In genomic region chr19:3986260-3987041, GRCh38 we compare ENCODE assay signal across 7 cellular contexts. TPM values are rescaled to one million over a fixed set of nuclear protein-coding genes. Genes with fewer than 3 reads are reported as not detected.
DNase-seq lines count a peak whose midpoint lies in the region; ATAC-seq, FAIRE-seq and TF ChIP-seq lines count a peak whose summit lies in the region.

No MANE protein-coding gene starts in this region.

- peak overlapping the region; percentile 76 for H2AFZ ChIP-seq in GM12878 (ENCODE audit: control insufficient read depth, low read depth, low read length)

- peak overlapping the region; percentile 64 for H3K27ac ChIP-seq in GM12878 (ENCODE audit: control insufficient read depth, insufficient read depth)

- SMC1A ChIA-PET in GM12878 (lab: Charles Lee; ENCODE audit: uncharacterized antibody, unreplicated experiment) = interaction anchor here (1.0 to 1.8 kb wide), 13 partner anchors 10 to 225 kb away, joined by 3 to 9 read pairs (median 5); partner anchors contain the start of genes APBA3 and DAPK3

- H3K4me1 ChIP-seq in GM12878 (ENCODE audit: control insufficient read depth, insufficient read depth, low read length) = peaks cover 21% of the 10 kb centered on the region

- peak; percentile 79 for TF ChIP-seq RAD21 in GM12878 (IDR thresholded peaks at IDR 0.05; ENCODE audit: insufficient read depth, low read depth, low read length)

- no peaks in the 10 kb centered on the region for H3K27me3 ChIP-seq in GM12878 (replicated peaks in 1 of 2; ENCODE audit: control insufficient read depth in 2 of 2, insufficient read depth in 2 of 2, low read length in 1 of 2)

- ATAC-seq in GM12878 (peak; percentile 57), GM19463 (IDR thresholded peaks at IDR 0.05; ENCODE audit: unreplicated experiment) (no peak)

- peak; percentile 77 for FAIRE-seq in GM12878 (lab: Jason Lieb, UNC)

- DNase-seq in GM10248 (ENCODE audit: extremely low spot score) (peak; percentile 51), NCI-H1105 treated with DMSO at 0.1 percent for 48 hours (lab: John Stamatoyannopoulos, UW) (peak; percentile 83), SK-MEL-5 (ENCODE audit: low read depth, low spot score) (peak; percentile 79), GM12878 (ENCODE audit: low read depth, low spot score) (peak; percentile 56), hypothalamus (lab: John Stamatoyannopoulos, UW) (peak in 28 of 51 donors; percentile 6 to 82 (median 43)), retinal pigment epithelial cell (ENCODE audit: low read depth) (no peak)

- POLR2A ChIA-PET in GM10248 (lab: Yijun Ruan, JAX) = interaction anchor here (2.3 kb wide), 1 partner anchor 11 kb away, joined by 13 read pairs; no protein-coding TSS in a partner anchor
- POLR2A ChIA-PET in GM12878 (lab: Charles Lee) = interaction anchor here (0.8 to 2.0 kb wide), 10 partner anchors 15 to 246 kb away, joined by 3 to 12 read pairs (median 6); partner anchors contain the start of genes CREB3L3 and DAPK3

- TF ChIP-seq EP300 in GM12878 (IDR thresholded peaks at IDR 0.05; ENCODE audit: borderline replicate concordance in 1 of 2, control insufficient read depth in 1 of 2, low read depth in 2 of 2, low read length in 2 of 2) = peak; percentile 4 to 38; a peak in 1 of 4 replicates

- peak overlapping the region; percentile 97 for H3K4me3 ChIP-seq in GM12878
- peak overlapping the region; percentile 100 for H3K4me3 ChIP-seq in retinal pigment epithelial cell (ENCODE audit: low read length)

- RAD21 ChIA-PET in GM12878 (lab: Charles Lee; ENCODE audit: unreplicated experiment) = interaction anchor here (0.6 to 1.6 kb wide), 10 partner anchors 9 to 802 kb away, joined by 3 to 13 read pairs (median 4); partner anchors contain the start of gene DAPK3

- intact Hi-C loops in GM12878 (cut with micrococcal nuclease; ENCODE audit: unreplicated experiment) = loop anchor here (1.0 to 5.0 kb wide), 6 partner anchors 81 to 416 kb away; partner anchors contain the start of genes CHAF1A, MAP2K2, SH3GL1 and ZBTB7A

- peaks cover 40% of the 10 kb centered on the region for H3K79me2 ChIP-seq in GM12878 (ENCODE audit: control insufficient read depth, insufficient read depth, low read length)

- peak overlapping the region; percentile 99 for H3K4me2 ChIP-seq in GM12878 (ENCODE audit: control insufficient read depth, insufficient read depth)

- H3K9ac ChIP-seq in GM12878 (ENCODE audit: control insufficient read depth, insufficient read depth, low read length) = peak overlapping the region; percentile 60; the same call in 1 of the 2 replicates

- H4K20me1 ChIP-seq in GM12878 (ENCODE audit: control insufficient read depth, insufficient read depth) = peaks cover 25% of the 10 kb centered on the region

- CTCF ChIA-PET in GM10248 (lab: Yijun Ruan, JAX) (interaction anchor here (1.1 to 1.7 kb wide), 10 partner anchors 15 to 216 kb away, joined by 3 to 17 read pairs (median 4); partner anchors contain the start of gene DAPK3), GM12878 (lab: Yijun Ruan, JAX) (interaction anchor here (0.8 to 4.8 kb wide), 18 partner anchors 14 to 243 kb away, joined by 3 to 66 read pairs (median 6); partner anchors contain the start of genes CREB3L3, DAPK3, EBI3 and MRPL54)

- no TSS peak for BruUV-seq in GM12878 (replicated peaks; lab: Mats Ljungman, UMichigan)

- 2% methylated on average over 21 of the region's 21 CpGs for WGBS in GM12878 (ENCODE audit: insufficient coverage, insufficient replicate concordance, low lambda C conversion rate, missing lambda C conversion rate)

- in situ Hi-C loops in SK-MEL-5 (cut with HindIII; ENCODE audit: low pct_unique_long_range_greater_than_20kb, low sequenced_read_pairs) (loop anchor here (25.0 kb wide), 1 partner anchor 226 kb away; no protein-coding TSS in a partner anchor), GM12878 (cut with MboI) (loop anchor here (5.0 kb wide), 1 partner anchor 196 kb away; the partner anchor contains the start of genes ANKRD24 and SIRT6)

- no peak for TF ChIP-seq POLR2A in GM12878 (IDR thresholded peaks at IDR 0.05; ENCODE audit: low read depth, low read length)

- no peaks in the 10 kb centered on the region for H3K9me3 ChIP-seq in GM12878 (replicated peaks; ENCODE audit: control insufficient read depth, insufficient read depth, low read length)

- peaks cover 24 to 27% of the 10 kb centered on the region in 2 experiments for H3K36me3 ChIP-seq in GM12878 (ENCODE audit: control insufficient read depth in 2 of 2, insufficient read depth in 2 of 2, low read length in 1 of 2)

- TF ChIP-seq CTCF in GM10248 (IDR thresholded peaks at IDR 0.05; ENCODE audit: control extremely low read depth, extremely low read depth, low read depth, missing control alignments) (peak; percentile 68), GM12878 (IDR thresholded peaks at IDR 0.05 in 2 of 3, conservative IDR thresholded peaks at IDR 0.05 in 1 of 3; ENCODE audit: control insufficient read depth in 2 of 3, extremely low read depth in 1 of 3, insufficient read depth in 1 of 3, low read depth in 3 of 3, low read length in 3 of 3) (peak; percentile 45 to 85 (median 69); a peak in 5 of 6 replicates), retinal pigment epithelial cell (conservative IDR thresholded peaks at IDR 0.05; ENCODE audit: low read depth, low read length) (peak; percentile 63)

RNA-seq across cellular contexts. Expression of gene EEF2, which starts 1.2 kb away (rescaled TPM):
- 1,726 and 1,742 TPM in 2 replicates for total RNA-seq in SK-MEL-5 (2014; rRNA removed; shearing (Covaris generic))
- polyA plus RNA-seq in SK-MEL-5 (2015; cell fraction: cytosol; rRNA removed) = 1,706 and 2,105 TPM in 2 replicates
- polyA plus RNA-seq in SK-MEL-5 (2015; cell fraction: nucleus; rRNA removed) = 424 and 489 TPM in 2 replicates
- 428 and 477 TPM in 2 replicates for total RNA-seq in GM12878 (2013; cell fraction: nucleolus; rRNA removed)
- total RNA-seq in GM12878 (2014; rRNA removed) (2,013 and 2,296 TPM in 2 replicates), GM12878 (2014; rRNA removed; fragmentation: Illumina TruSeq; extraction: Trizol) (1,954 and 2,053 TPM in 2 replicates), GM12878 (2021) (3,487 and 3,491 TPM in 2 replicates)
- polyA plus RNA-seq in GM12878 (2011; ENCODE audit: low read depth) = 2,021 TPM
- polyA plus RNA-seq in GM12878 (2011; rRNA removed) (1,026 and 1,259 TPM in 2 replicates), GM12878 (2014; fragmentation: Illumina TruSeq; extraction: Trizol) (1,630 and 2,440 TPM in 2 replicates), GM12878 (2014; fragmentation: Nextera tagmentation; extraction: Ambion mirVana) (100 to 1,000 TPM; 513 to 937 TPM), GM12878 (2014; rRNA removed) (1,584 and 1,859 TPM in 2 replicates), GM12878 (2016; fragmentation: Nextera tagmentation; extraction: Ambion mirVana) (100 to 1,000 TPM; 280 to 285 TPM)
- 1,261 and 1,791 TPM in 2 replicates for polyA plus RNA-seq in GM12878 (2011; cell fraction: cytosol; rRNA removed)
- polyA plus RNA-seq in GM12878 (2011; cell fraction: nucleus; rRNA removed) = 851 and 1,120 TPM in 2 replicates
- polyA plus RNA-seq in GM12878 (2012) = 2,531 and 6,101 TPM in 2 replicates
- 1,004 and 2,355 TPM in 2 replicates for polyA minus RNA-seq in GM12878 (2011; rRNA and poly(A)+ RNA removed)
- 1,141 and 1,143 TPM in 2 replicates for polyA minus RNA-seq in GM12878 (2011; cell fraction: cytosol; rRNA and poly(A)+ RNA removed)
- polyA minus RNA-seq in GM12878 (2011; cell fraction: nucleus; rRNA and poly(A)+ RNA removed) = 341 and 536 TPM in 2 replicates

RNA-seq across cellular contexts. Expression of gene DAPK3, which starts 15.6 kb away (rescaled TPM):
- total RNA-seq in SK-MEL-5 (2014; rRNA removed; shearing (Covaris generic)) = 55.6 and 62.7 TPM in 2 replicates
- 48.3 and 69.5 TPM in 2 replicates for polyA plus RNA-seq in SK-MEL-5 (2015; cell fraction: cytosol; rRNA removed)
- 56.0 and 97.2 TPM in 2 replicates for polyA plus RNA-seq in SK-MEL-5 (2015; cell fraction: nucleus; rRNA removed)
- 40.0 and 41.8 TPM in 2 replicates for total RNA-seq in GM12878 (2013; cell fraction: nucleolus; rRNA removed)
- 35.5 and 39.3 TPM in 2 replicates for total RNA-seq in GM12878 (2014; rRNA removed)
- total RNA-seq in GM12878 (2014; rRNA removed; fragmentation: Illumina TruSeq; extraction: Trizol) = 12.7 and 16.5 TPM in 2 replicates
- total RNA-seq in GM12878 (2021) = 42.1 and 46.4 TPM in 2 replicates
- polyA plus RNA-seq in GM12878 (2011; ENCODE audit: low read depth) = 14.4 TPM
- 8.3 and 22.5 TPM in 2 replicates for polyA plus RNA-seq in GM12878 (2011; rRNA removed)
- polyA plus RNA-seq in GM12878 (2011; cell fraction: cytosol; rRNA removed) = 34.2 and 37.4 TPM in 2 replicates
- polyA plus RNA-seq in GM12878 (2011; cell fraction: nucleus; rRNA removed) = 39.1 and 56.5 TPM in 2 replicates
- polyA plus RNA-seq in GM12878 (2012) = 42.0 and 57.7 TPM in 2 replicates
- polyA plus RNA-seq in GM12878 (2014; fragmentation: Illumina TruSeq; extraction: Trizol) = 3.8 and 17.8 TPM in 2 replicates
- polyA plus RNA-seq in GM12878 (2014; fragmentation: Nextera tagmentation; extraction: Ambion mirVana) = under 1 TPM; 0.13 to 0.53 TPM
- 45.5 and 50.6 TPM in 2 replicates for polyA plus RNA-seq in GM12878 (2014; rRNA removed)
- polyA plus RNA-seq in GM12878 (2016; fragmentation: Nextera tagmentation; extraction: Ambion mirVana) = 10 to 100 TPM; 27.2 to 35.2 TPM
- polyA minus RNA-seq in GM12878 (2011; rRNA and poly(A)+ RNA removed) = 19.1 and 19.3 TPM in 2 replicates
- polyA minus RNA-seq in GM12878 (2011; cell fraction: cytosol; rRNA and poly(A)+ RNA removed) = 11.6 and 16.3 TPM in 2 replicates
- 11.6 and 17.9 TPM in 2 replicates for polyA minus RNA-seq in GM12878 (2011; cell fraction: nucleus; rRNA and poly(A)+ RNA removed)

RNA-seq across cellular contexts. Expression of gene PIAS4, which starts 21.1 kb away (rescaled TPM):
- 19.1 and 20.6 TPM in 2 replicates for total RNA-seq in SK-MEL-5 (2014; rRNA removed; shearing (Covaris generic))
- polyA plus RNA-seq in SK-MEL-5 (2015; cell fraction: cytosol; rRNA removed) = 17.5 and 18.5 TPM in 2 replicates
- polyA plus RNA-seq in SK-MEL-5 (2015; cell fraction: nucleus; rRNA removed) = 12.2 and 15.6 TPM in 2 replicates
- total RNA-seq in GM12878 (2013; cell fraction: nucleolus; rRNA removed) = 20.6 and 22.2 TPM in 2 replicates
- total RNA-seq in GM12878 (2014; rRNA removed) (17.8 and 22.0 TPM in 2 replicates), GM12878 (2014; rRNA removed; fragmentation: Illumina TruSeq; extraction: Trizol) (5.7 and 10.6 TPM in 2 replicates), GM12878 (2021) (23.2 and 25.1 TPM in 2 replicates)
- 12.1 TPM for polyA plus RNA-seq in GM12878 (2011; ENCODE audit: low read depth)
- polyA plus RNA-seq in GM12878 (2011; rRNA removed) (2.7 and 7.7 TPM in 2 replicates), GM12878 (2014; fragmentation: Illumina TruSeq; extraction: Trizol) (5.4 and 9.6 TPM in 2 replicates), GM12878 (2014; fragmentation: Nextera tagmentation; extraction: Ambion mirVana) (under 1 TPM; 0.13 to 0.40 TPM), GM12878 (2014; rRNA removed) (17.9 and 23.1 TPM in 2 replicates), GM12878 (2016; fragmentation: Nextera tagmentation; extraction: Ambion mirVana) (10 to 100 TPM; 12.0 to 13.5 TPM)
- 11.0 and 13.0 TPM in 2 replicates for polyA plus RNA-seq in GM12878 (2011; cell fraction: cytosol; rRNA removed)
- polyA plus RNA-seq in GM12878 (2011; cell fraction: nucleus; rRNA removed) = 16.1 and 32.0 TPM in 2 replicates
- polyA plus RNA-seq in GM12878 (2012) = 15.2 and 24.4 TPM in 2 replicates
- 4.2 and 14.1 TPM in 2 replicates for polyA minus RNA-seq in GM12878 (2011; rRNA and poly(A)+ RNA removed)
- polyA minus RNA-seq in GM12878 (2011; cell fraction: cytosol; rRNA and poly(A)+ RNA removed) = 4.5 and 4.8 TPM in 2 replicates
- polyA minus RNA-seq in GM12878 (2011; cell fraction: nucleus; rRNA and poly(A)+ RNA removed) = 14.3 and 19.8 TPM in 2 replicates

RNA-seq across cellular contexts. Expression of gene NMRK2, which starts 53.6 kb away (rescaled TPM):
- total RNA-seq in SK-MEL-5 (2014; rRNA removed; shearing (Covaris generic)) = 1.2 and 2.5 TPM in 2 replicates
- polyA plus RNA-seq in SK-MEL-5 (2015; cell fraction: cytosol; rRNA removed) = 1.5 and 3.2 TPM in 2 replicates
- polyA plus RNA-seq in SK-MEL-5 (2015; cell fraction: nucleus; rRNA removed) = 3.4 and 6.7 TPM in 2 replicates
- not detected in 2 replicates for total RNA-seq in GM12878 (2013; cell fraction: nucleolus; rRNA removed)
- total RNA-seq in GM12878 (2014; rRNA removed) (not detected in 2 replicates), GM12878 (2014; rRNA removed; fragmentation: Illumina TruSeq; extraction: Trizol) (not detected in 2 replicates), GM12878 (2021) (not detected in 2 replicates)
- not detected for polyA plus RNA-seq in GM12878 (2011; ENCODE audit: low read depth)
- polyA plus RNA-seq in GM12878 (2011; rRNA removed) (0.15 TPM in 1 of 2 replicates, not detected in the other), GM12878 (2014; fragmentation: Illumina TruSeq; extraction: Trizol) (not detected in 2 replicates), GM12878 (2014; fragmentation: Nextera tagmentation; extraction: Ambion mirVana) (not detected), GM12878 (2014; rRNA removed) (not detected in 2 replicates), GM12878 (2016; fragmentation: Nextera tagmentation; extraction: Ambion mirVana) (under 1 TPM in 1 of 2 experiments, not detected in 1; 0.14 TPM)
- 0.12 TPM in 1 of 2 replicates, not detected in the other for polyA plus RNA-seq in GM12878 (2011; cell fraction: cytosol; rRNA removed)
- polyA plus RNA-seq in GM12878 (2011; cell fraction: nucleus; rRNA removed) = 0.16 TPM in 1 of 2 replicates, not detected in the other
- polyA plus RNA-seq in GM12878 (2012) = 0.13 and 0.14 TPM in 2 replicates
- not detected in 2 replicates for polyA minus RNA-seq in GM12878 (2011; rRNA and poly(A)+ RNA removed)
- polyA minus RNA-seq in GM12878 (2011; cell fraction: cytosol; rRNA and poly(A)+ RNA removed) = not detected in 2 replicates
- not detected in 2 replicates for polyA minus RNA-seq in GM12878 (2011; cell fraction: nucleus; rRNA and poly(A)+ RNA removed)
